Comparison of ENCODE assay signal across 19 cellular contexts in genomic region chr19:11175920-11176319, GRCh38. TPM values are rescaled to one million over a fixed set of nuclear protein-coding genes. Genes with fewer than 3 reads are reported as not detected.
DNase-seq lines count a peak whose midpoint lies in the region; ATAC-seq and TF ChIP-seq lines count a peak whose summit lies in the region.
"Had no signal": no experiment of that assay in that cellular context is flagged by ENCODE, and none has a peak within 500 bp of the region (broad histone marks: within the 10 kb centered on the region; RNA-seq: fewer than 3 reads in every experiment).

No MANE protein-coding gene starts in this region.

- peaks cover 36% of the 10 kb centered on the region for H3K36me3 Mint-ChIP-seq in endothelial cell (ENCODE audit: low read depth, unreplicated experiment)
- H3K36me3 Mint-ChIP-seq: CD4-positive, CD25-positive, alpha-beta regulatory T cell; CD8-positive, alpha-beta memory T cell; IgD-negative memory B cell had no signal

- peak overlapping the region; percentile 49 for H3K4me3 Mint-ChIP-seq in endothelial cell (ENCODE audit: unreplicated experiment)
- H3K4me3 Mint-ChIP-seq: CD4-positive, CD25-positive, alpha-beta regulatory T cell; CD8-positive, alpha-beta memory T cell; IgD-negative memory B cell had no signal

- peaks cover 5% of the 10 kb centered on the region for H3K27me3 Mint-ChIP-seq in endothelial cell (ENCODE audit: unreplicated experiment)
- H3K27me3 Mint-ChIP-seq: CD4-positive, CD25-positive, alpha-beta regulatory T cell had no signal

- H3K36me3 ChIP-seq in osteoblast (ENCODE audit: insufficient read depth, low read length), result peaks cover 53% of the 10 kb centered on the region
- H3K36me3 ChIP-seq: BE2C had no signal

- peaks cover 11% of the 10 kb centered on the region for H3K4me1 Mint-ChIP-seq in endothelial cell (ENCODE audit: unreplicated experiment)

- H3K9me3 Mint-ChIP-seq in endothelial cell (ENCODE audit: unreplicated experiment), result no peaks in the 10 kb centered on the region
- H3K9me3 Mint-ChIP-seq: CD8-positive, alpha-beta memory T cell; IgD-negative memory B cell had no signal

- H4K20me1 ChIP-seq in osteoblast (ENCODE audit: insufficient read depth, low read length), result no peaks in the 10 kb centered on the region

- TF ChIP-seq CTCF in endothelial cell (IDR thresholded peaks at IDR 0.05; ENCODE audit: unreplicated experiment) (no peak), osteoblast (IDR thresholded peaks at IDR 0.05; ENCODE audit: extremely low read depth, low read depth, low read length) (no peak)

- H3K4me1 ChIP-seq in osteoblast (ENCODE audit: insufficient read depth, low read length), result peaks cover 16% of the 10 kb centered on the region
- H3K4me1 ChIP-seq: BE2C, HAP-1 had no signal

- H3K4me3 ChIP-seq in osteoblast (ENCODE audit: insufficient read depth, low read length), result no peak overlapping the region
- H3K4me3 ChIP-seq: GM23248, HAP-1 had no signal

- no peaks in the 10 kb centered on the region for H3K9me3 ChIP-seq in osteoblast (ENCODE audit: low read depth, low read length)
- H3K9me3 ChIP-seq: BE2C, HAP-1 had no signal

- WGBS in adipose tissue, 3 donors, result 91 to 95% (median 91%) methylated on average over 7 of the region's 7 CpGs

- H3K27me3 ChIP-seq in osteoblast (ENCODE audit: insufficient read depth, low read length), result no peaks in the 10 kb centered on the region
- H3K27me3 ChIP-seq: BE2C had no signal

- peaks cover 12% of the 10 kb centered on the region for H3K79me2 ChIP-seq in osteoblast (ENCODE audit: insufficient read depth, low read length)

- H3K27ac ChIP-seq in adipose tissue (ENCODE audit: low read depth, low read length) (peak overlapping the region; percentile 12), osteoblast (ENCODE audit: low read depth, low read length) (no peak overlapping the region)
- H3K27ac ChIP-seq: GM23248 had no signal

- intact Hi-C loops in left colon (cut with DNase I, micrococcal nuclease), result no loop called here

- H3K27ac Mint-ChIP-seq in endothelial cell (ENCODE audit: unreplicated experiment), result peak overlapping the region; percentile 26
- H3K27ac Mint-ChIP-seq: CD4-positive, CD25-positive, alpha-beta regulatory T cell; CD8-positive, alpha-beta memory T cell had no signal

- no peak overlapping the region for H3K4me2 ChIP-seq in osteoblast (ENCODE audit: insufficient read depth, low read length)

- DNase-seq in endothelial cell (ENCODE audit: low spot score) (no peak), osteoblast (ENCODE audit: insufficient read length, low spot score, missing footprints) (peak; percentile 57), left colon (no peak), NCI-H2081 treated with DMSO at 0.1 percent for 48 hours (lab: John Stamatoyannopoulos, UW) (no peak), NCI-H146 treated with DMSO at 0.1 percent for 48 hours (lab: John Stamatoyannopoulos, UW; ENCODE audit: unreplicated experiment) (no peak)
- DNase-seq: ACHN; BE2C; C1 segment of cervical spinal cord; CD4-positive, CD25-positive, alpha-beta regulatory T cell; CD8-positive, alpha-beta memory T cell; COR-L47; DMS 273 treated with DMSO at 0.1 percent for 48 hours; DMS53; DND-41; EL; GM23248 had no signal

- no peak for ATAC-seq in left colon

- H2AFZ ChIP-seq in osteoblast (ENCODE audit: low read length), result no peak overlapping the region
- H2AFZ ChIP-seq: GM23248 had no signal

RNA-seq across cellular contexts. Expression of gene SPC24, which starts 20.3 kb away (rescaled TPM):
- 1 to 10 TPM in 1 of 3 donors, under 1 TPM in 2; 0.17 to 2.4 (median 0.30) TPM for polyA plus RNA-seq in adipose tissue
- total RNA-seq in endothelial cell (ENCODE audit: unreplicated experiment) (17.0 TPM), osteoblast (5.4 and 6.5 TPM in 2 replicates), left colon (10 to 100 TPM in 1 of 2 donors, 1 to 10 TPM in 1; 2.6 to 11.6 TPM)
- polyA plus RNA-seq: CD8-positive, alpha-beta memory T cell; IgD-negative memory B cell had no signal

RNA-seq across cellular contexts. Expression of gene KANK2, which starts 21.4 kb away (rescaled TPM):
- 100 to 1,000 TPM in 2 of 3 donors, 10 to 100 TPM in 1; 34.3 to 583 (median 148) TPM for polyA plus RNA-seq in adipose tissue
- total RNA-seq in endothelial cell (ENCODE audit: unreplicated experiment), result 103 TPM
- 253 and 295 TPM in 2 replicates for total RNA-seq in osteoblast
- 10 to 100 TPM; 28.5 to 85.3 TPM for total RNA-seq in left colon
- polyA plus RNA-seq: IgD-negative memory B cell had no signal
